19 cellular contexts compared by ENCODE assay signal in genomic region chr6:79438015-79438414, GRCh38.
DNase-seq lines count a peak whose midpoint lies in the region; ATAC-seq and TF ChIP-seq lines count a peak whose summit lies in the region.
"Had no signal": no experiment of that assay in that cellular context is flagged by ENCODE, and none has a peak within 500 bp of the region (broad histone marks: within the 10 kb centered on the region; RNA-seq: fewer than 3 reads in every experiment).

No MANE protein-coding gene starts in this region.

- H3K9ac ChIP-seq in adipocyte (ENCODE audit: low read length): no peak overlapping the region

- peaks cover 9% of the 10 kb centered on the region for H3K4me1 ChIP-seq in adipocyte (ENCODE audit: control insufficient read depth, insufficient read depth, low read length)

- no peaks in the 10 kb centered on the region for H3K9me3 ChIP-seq in adipocyte (ENCODE audit: control insufficient read depth, low read length)

- no peak for TF ChIP-seq CTCF in fibroblast of mammary gland (conservative IDR thresholded peaks at IDR 0.05; ENCODE audit: control insufficient read depth, insufficient read depth, low read depth, low read length)

- DNase-seq in AG20443 (ENCODE audit: low spot score) (peak; percentile 30), adipocyte (ENCODE audit: low read depth) (peak; percentile 76), fibroblast of mammary gland (ENCODE audit: low read depth) (peak; percentile 47), myocyte (ENCODE audit: low read depth) (peak; percentile 61), NCI-H2196 treated with DMSO at 0.1 percent for 48 hours (lab: John Stamatoyannopoulos, UW; ENCODE audit: unreplicated experiment) (no peak), COLO829 (ENCODE audit: low spot score) (no peak)
- no peak for DNase-seq in stimulated activated CD8-positive, alpha-beta memory T cell treated with anti-CD3 and anti-CD28 coated beads, Interleukin-4, amount 100 ng/mL, for 48 hours
- DNase-seq: activated CD4-positive, alpha-beta T cell treated with anti-CD3 and anti-CD28 coated beads, Interleukin-2, amount 10 ng/mL, durations not matched to agents 24 days and 14 days; activated naive CD8-positive, alpha-beta T cell treated with anti-CD3 and anti-CD28 coated beads for 36 hours; CD8-positive, alpha-beta T cell; head of caudate nucleus; NCI-H1436; NCI-H2171; NCI-H774; nucleus accumbens; SHP77 treated with DMSO at 0.1 percent for 48 hours had no signal

- H3K4me3 ChIP-seq in adipocyte (ENCODE audit: low read length) (no peak overlapping the region), fibroblast of mammary gland (ENCODE audit: control insufficient read depth, low read depth, low read length) (no peak overlapping the region)
- H3K4me3 ChIP-seq: GM23338 had no signal

- no peaks in the 10 kb centered on the region for H3K36me3 ChIP-seq in adipocyte (ENCODE audit: control insufficient read depth, insufficient read depth, low read length, severe bottlenecking)

- ATAC-seq in GM19397 (IDR thresholded peaks at IDR 0.05; ENCODE audit: unreplicated experiment): no peak
- ATAC-seq: activated T-helper 17 cell treated with anti-CD3 and anti-CD28 coated beads, Interleukin-2, amount 50 U/mL, for 72 hours; CD8-positive, alpha-beta T cell; GM23338 had no signal

- H3K27me3 ChIP-seq in adipocyte (replicated peaks; ENCODE audit: control insufficient read depth, insufficient read depth, low read length): no peaks in the 10 kb centered on the region

Comparison
In these comparisons a context has a peak if more than half of its experiments do, and no peak if none do; other contexts are left out.
1. DNase-seq: peak in AG20443 (single experiment), adipocyte (single experiment), fibroblast of mammary gland (single experiment) and myocyte (single experiment); none in NCI-H2196 treated with DMSO at 0.1 percent for 48 hours (single experiment), stimulated activated CD8-positive, alpha-beta memory T cell treated with anti-CD3 and anti-CD28 coated beads, Interleukin-4, amount 100 ng/mL, for 48 hours (single experiment) and COLO829 (single experiment).